ENCODE assay signal across 22 cellular contexts in genomic region chr10:1011696-1012095, GRCh38. TPM values are rescaled to one million over a fixed set of nuclear protein-coding genes. Genes with fewer than 3 reads are reported as not detected.
A peak's percentile ranks its signal among the peaks of the same experiment; 100 is the strongest.
DNase-seq lines count a peak whose midpoint lies in the region; ATAC-seq, FAIRE-seq and TF ChIP-seq lines count a peak whose summit lies in the region.
"Had no signal": no experiment of that assay in that cellular context is flagged by ENCODE, and none has a peak within 500 bp of the region (broad histone marks: within the 10 kb centered on the region; RNA-seq: fewer than 3 reads in every experiment).

No MANE protein-coding gene starts in this region.

- ATAC-seq in CD8-positive, alpha-beta T cell = no peak
- ATAC-seq in GM12878 (no peak), natural killer cell (peak in 1 of 3 donors; percentile 15), GM18505 (IDR thresholded peaks at IDR 0.05; ENCODE audit: unreplicated experiment) (no peak)
- ATAC-seq: PC-3 had no signal

- H3K9me2 ChIP-seq in hepatocyte (replicated peaks; ENCODE audit: insufficient read depth) = no peaks in the 10 kb centered on the region

- no peaks in the 10 kb centered on the region for H3K4me1 ChIP-seq in CD8-positive, alpha-beta T cell (ENCODE audit: insufficient read depth, low read length)
- H3K4me1 ChIP-seq in GM12878 (ENCODE audit: control insufficient read depth, insufficient read depth, low read length) = no peaks in the 10 kb centered on the region
- H3K4me1 ChIP-seq in hepatocyte (ENCODE audit: insufficient read depth) = no peaks in the 10 kb centered on the region

- H4K20me1 ChIP-seq in GM12878 (ENCODE audit: control insufficient read depth, insufficient read depth) (no peaks in the 10 kb centered on the region), hepatocyte (ENCODE audit: insufficient read depth, poor library complexity, severe bottlenecking) (no peaks in the 10 kb centered on the region)

- H3K4me3 Mint-ChIP-seq in CD14-positive monocyte (no peak overlapping the region), natural killer cell (no peak overlapping the region)
- no peak overlapping the region for H3K4me3 Mint-ChIP-seq in CD8-positive, alpha-beta T cell
- H3K4me3 Mint-ChIP-seq: H9 had no signal

- H2AFZ ChIP-seq in GM12878 (ENCODE audit: control insufficient read depth, low read depth, low read length) = no peak overlapping the region
- no peak overlapping the region for H2AFZ ChIP-seq in hepatocyte

- H3K36me3 Mint-ChIP-seq in CD14-positive monocyte (peaks cover 82 to 92% of the 10 kb centered on the region in 2 donors), natural killer cell (peaks cover 36% of the 10 kb centered on the region)
- H3K36me3 Mint-ChIP-seq in CD8-positive, alpha-beta T cell = peaks cover 90% of the 10 kb centered on the region

- in situ Hi-C loops in GM12878 (cut with MboI) = no loop called here

- no peak for TF ChIP-seq EP300 in GM12878 (IDR thresholded peaks at IDR 0.05; ENCODE audit: borderline replicate concordance in 1 of 2, control insufficient read depth in 1 of 2, low read depth in 2 of 2, low read length in 2 of 2)

- SMC1A ChIA-PET in GM12878 (lab: Charles Lee; ENCODE audit: uncharacterized antibody, unreplicated experiment) = no interaction called here

- no peaks in the 10 kb centered on the region for H3K4me1 Mint-ChIP-seq in CD14-positive monocyte
- no peaks in the 10 kb centered on the region for H3K4me1 Mint-ChIP-seq in CD8-positive, alpha-beta T cell (ENCODE audit: low read depth)
- peaks cover 0 to 39% of the 10 kb centered on the region in 2 donors for H3K4me1 Mint-ChIP-seq in natural killer cell
- H3K4me1 Mint-ChIP-seq: H9 had no signal

- peak overlapping the region in 4 of 7 donors; percentile 10 to 70 (median 34) for H3K27ac Mint-ChIP-seq in CD14-positive monocyte
- H3K27ac Mint-ChIP-seq in CD8-positive, alpha-beta T cell = peak overlapping the region; percentile 41
- H3K27ac Mint-ChIP-seq in natural killer cell = peak overlapping the region; percentile 17 to 67

- H3K4me3 ChIP-seq in CD8-positive, alpha-beta T cell (ENCODE audit: low read depth, low read length) = no peak overlapping the region
- H3K4me3 ChIP-seq in GM12878 (no peak overlapping the region), hepatocyte (no peak overlapping the region)

- H3K36me3 ChIP-seq in CD8-positive, alpha-beta T cell (ENCODE audit: insufficient read depth, low read length) = peaks cover 54% of the 10 kb centered on the region
- H3K36me3 ChIP-seq in GM12878 (ENCODE audit: control insufficient read depth in 2 of 2, insufficient read depth in 2 of 2, low read length in 1 of 2) (peaks cover 39 to 42% of the 10 kb centered on the region in 2 experiments; a peak in 3 of 4 replicates), hepatocyte (replicated peaks; ENCODE audit: insufficient read depth, low read depth) (no peaks in the 10 kb centered on the region)

- POLR2A ChIA-PET in CD8-positive, alpha-beta T cell (lab: Charles Lee) = interaction anchor here (0.7 kb wide), 1 partner anchor 23 kb away, joined by 3 read pairs; no protein-coding TSS in a partner anchor
- POLR2A ChIA-PET in GM12878 (lab: Charles Lee) = no interaction called here

- no peak overlapping the region for H3K9ac ChIP-seq in GM12878 (ENCODE audit: control insufficient read depth, insufficient read depth, low read length)

- H3K79me2 ChIP-seq in GM12878 (ENCODE audit: control insufficient read depth, insufficient read depth, low read length) = no peaks in the 10 kb centered on the region
- H3K79me2 ChIP-seq in hepatocyte = no peaks in the 10 kb centered on the region

- intact Hi-C loops in CD14-positive monocyte (cut with micrococcal nuclease) = no loop called here
- intact Hi-C loops in CD8-positive, alpha-beta T cell (cut with DNase I, micrococcal nuclease) = no loop called here
- intact Hi-C loops in GM12878 (cut with micrococcal nuclease; ENCODE audit: unreplicated experiment) = no loop called here
- intact Hi-C loops in natural killer cell (cut with micrococcal nuclease) = loop anchor here (5.0 kb wide), 1 partner anchor 51 kb away; no protein-coding TSS in a partner anchor

- H3K27me3 Mint-ChIP-seq in CD14-positive monocyte (ENCODE audit: low read depth in 3 of 3) (no peaks in the 10 kb centered on the region), natural killer cell (ENCODE audit: low read depth in 2 of 2) (no peaks in the 10 kb centered on the region)
- H3K27me3 Mint-ChIP-seq in CD8-positive, alpha-beta T cell (ENCODE audit: low read depth) = no peaks in the 10 kb centered on the region

- H3K4me2 ChIP-seq in GM12878 (ENCODE audit: control insufficient read depth, insufficient read depth) (no peak overlapping the region), hepatocyte (no peak overlapping the region)

- DNase-seq in CD14-positive monocyte (ENCODE audit: low spot score) = no peak
- no peak for DNase-seq in CD8-positive, alpha-beta T cell
- DNase-seq in GM12878 (ENCODE audit: low read depth, low spot score) = no peak
- no peak for DNase-seq in natural killer cell
- no peak for DNase-seq in hepatocyte (ENCODE audit: low spot score)
- DNase-seq in pons (ENCODE audit: low spot score) = no peak
- DNase-seq: ACHN, C1 segment of cervical spinal cord, DMS 273 treated with DMSO at 0.1 percent for 48 hours, H9, NCI-H1417 treated with DMSO at 0.1 percent for 48 hours, NCI-H187 treated with DMSO at 0.1 percent for 48 hours, NCI-H226, NCI-H524, NCI-H82, PC-3, RPMI8226, SHP77 treated with DMSO at 0.1 percent for 48 hours had no signal

- BruUV-seq in GM12878 (replicated peaks; lab: Mats Ljungman, UMichigan) = no TSS peak

- CTCF ChIA-PET in CD8-positive, alpha-beta T cell (lab: Charles Lee) = no interaction called here
- CTCF ChIA-PET in GM12878 (lab: Yijun Ruan, JAX) = no interaction called here

- H3K9me3 Mint-ChIP-seq in CD14-positive monocyte (no peaks in the 10 kb centered on the region), natural killer cell (no peaks in the 10 kb centered on the region)
- H3K9me3 Mint-ChIP-seq in CD8-positive, alpha-beta T cell = no peaks in the 10 kb centered on the region
- H3K9me3 Mint-ChIP-seq: H9 had no signal

- no peak for FAIRE-seq in GM12878 (lab: Jason Lieb, UNC)
- FAIRE-seq: G401.6 had no signal

- H3K9me3 ChIP-seq in CD8-positive, alpha-beta T cell (ENCODE audit: low read length) = no peaks in the 10 kb centered on the region
- H3K9me3 ChIP-seq in GM12878 (replicated peaks; ENCODE audit: control insufficient read depth, insufficient read depth, low read length) (no peaks in the 10 kb centered on the region), hepatocyte (ENCODE audit: low read depth) (no peaks in the 10 kb centered on the region)

- RAD21 ChIA-PET in GM12878 (lab: Charles Lee; ENCODE audit: unreplicated experiment) = no interaction called here

- TF ChIP-seq POLR2A in GM12878 (IDR thresholded peaks at IDR 0.05; ENCODE audit: low read depth, low read length) = 0 out of 2 replicates have a peak, but pooled peaks have one; percentile 33
- TF ChIP-seq POLR2A in GM18505 (IDR thresholded peaks at IDR 0.05; ENCODE audit: borderline replicate concordance, extremely low read depth, insufficient read depth, insufficient read length) = no peak

- H3K27me3 ChIP-seq in CD8-positive, alpha-beta T cell (ENCODE audit: insufficient read depth, low read length) = no peaks in the 10 kb centered on the region
- no peaks in the 10 kb centered on the region for H3K27me3 ChIP-seq in GM12878 (replicated peaks in 1 of 2; ENCODE audit: control insufficient read depth in 2 of 2, insufficient read depth in 2 of 2, low read length in 1 of 2)
- H3K27me3 ChIP-seq in hepatocyte = no peaks in the 10 kb centered on the region

- no peak for TF ChIP-seq RAD21 in GM12878 (IDR thresholded peaks at IDR 0.05; ENCODE audit: insufficient read depth, low read depth, low read length)

- TF ChIP-seq CTCF in CD14-positive monocyte (IDR thresholded peaks at IDR 0.05) (no peak), GM12878 (IDR thresholded peaks at IDR 0.05 in 2 of 3, conservative IDR thresholded peaks at IDR 0.05 in 1 of 3; ENCODE audit: control insufficient read depth in 2 of 3, extremely low read depth in 1 of 3, insufficient read depth in 1 of 3, low read depth in 3 of 3, low read length in 3 of 3) (no peak), natural killer cell (IDR thresholded peaks at IDR 0.05) (no peak), hepatocyte (IDR thresholded peaks at IDR 0.05; ENCODE audit: poor library complexity) (no peak)
- no peak for TF ChIP-seq CTCF in CD8-positive, alpha-beta T cell (IDR thresholded peaks at IDR 0.05)

- H3K27ac ChIP-seq in CD8-positive, alpha-beta T cell (ENCODE audit: low read depth, low read length) = no peak overlapping the region
- H3K27ac ChIP-seq in GM12878 (ENCODE audit: control insufficient read depth, insufficient read depth) = no peak overlapping the region
- H3K27ac ChIP-seq in hepatocyte = no peak overlapping the region

- WGBS in GM12878 (ENCODE audit: insufficient coverage, insufficient replicate concordance, low lambda C conversion rate, missing lambda C conversion rate) = 95% methylated on average over 16 of the region's 16 CpGs
- 94% methylated on average over 16 of the region's 16 CpGs for whole genome bisulfite sequencing in hepatocyte (ENCODE audit: low lambda C conversion rate, missing lambda C conversion rate)

RNA-seq across cellular contexts. Expression of gene IDI2, which starts 14.0 kb away (rescaled TPM):
- not detected for polyA plus RNA-seq in CD14-positive monocyte
- not detected for total RNA-seq in CD8-positive, alpha-beta T cell
- total RNA-seq in GM12878 (2013; cell fraction: nucleolus; rRNA removed) = not detected in 2 replicates
- total RNA-seq in GM12878 (2014; rRNA removed) = not detected in 2 replicates
- total RNA-seq in GM12878 (2014; rRNA removed; fragmentation: Illumina TruSeq; extraction: Trizol) = not detected in 2 replicates
- not detected in 2 replicates for total RNA-seq in GM12878 (2021)
- polyA plus RNA-seq in GM12878 (2011; ENCODE audit: low read depth) = not detected
- not detected in 2 replicates for polyA plus RNA-seq in GM12878 (2011; rRNA removed)
- polyA plus RNA-seq in GM12878 (2011; cell fraction: cytosol; rRNA removed) = not detected in 2 replicates
- not detected in 2 replicates for polyA plus RNA-seq in GM12878 (2011; cell fraction: nucleus; rRNA removed)
- polyA plus RNA-seq in GM12878 (2012) = not detected in 2 replicates
- polyA plus RNA-seq in GM12878 (2014; fragmentation: Illumina TruSeq; extraction: Trizol) = 0.06 TPM in 1 of 2 replicates, not detected in the other
- not detected for polyA plus RNA-seq in GM12878 (2014; fragmentation: Nextera tagmentation; extraction: Ambion mirVana)
- polyA plus RNA-seq in GM12878 (2014; rRNA removed) = not detected in 2 replicates
- not detected for polyA plus RNA-seq in GM12878 (2016; fragmentation: Nextera tagmentation; extraction: Ambion mirVana)
- polyA minus RNA-seq in GM12878 (2011; rRNA and poly(A)+ RNA removed) = not detected in 2 replicates
- not detected in 2 replicates for polyA minus RNA-seq in GM12878 (2011; cell fraction: cytosol; rRNA and poly(A)+ RNA removed)
- not detected in 2 replicates for polyA minus RNA-seq in GM12878 (2011; cell fraction: nucleus; rRNA and poly(A)+ RNA removed)
- not detected for total RNA-seq in natural killer cell
- 0.33 TPM in 1 of 2 replicates, not detected in the other for total RNA-seq in hepatocyte
- polyA plus RNA-seq in hepatocyte = 0.29 TPM in 1 of 2 replicates, not detected in the other
- total RNA-seq: H9, HT-29, M059J, PC-3 had no signal

RNA-seq across cellular contexts. Expression of gene GTPBP4, which starts 23.5 kb away (rescaled TPM):
- polyA plus RNA-seq in CD14-positive monocyte = 10 to 100 TPM in 1 of 2 donors, 1 to 10 TPM in 1; 9.9 to 12.2 TPM
- total RNA-seq in CD8-positive, alpha-beta T cell = 10 to 100 TPM; 78.2 to 84.2 TPM
- total RNA-seq in GM12878 (2013; cell fraction: nucleolus; rRNA removed) = 89.9 and 93.0 TPM in 2 replicates
- 58.5 and 64.6 TPM in 2 replicates for total RNA-seq in GM12878 (2014; rRNA removed)
- total RNA-seq in GM12878 (2014; rRNA removed; fragmentation: Illumina TruSeq; extraction: Trizol) = 88.7 and 89.6 TPM in 2 replicates
- total RNA-seq in GM12878 (2021) = 82.2 and 93.9 TPM in 2 replicates
- polyA plus RNA-seq in GM12878 (2011; ENCODE audit: low read depth) = 24.6 TPM
- 62.0 and 68.8 TPM in 2 replicates for polyA plus RNA-seq in GM12878 (2011; rRNA removed)
- 23.3 and 23.5 TPM in 2 replicates for polyA plus RNA-seq in GM12878 (2011; cell fraction: cytosol; rRNA removed)
- polyA plus RNA-seq in GM12878 (2011; cell fraction: nucleus; rRNA removed) = 45.3 and 63.4 TPM in 2 replicates
- polyA plus RNA-seq in GM12878 (2012) = 37.8 and 48.2 TPM in 2 replicates
- 74.9 and 99.3 TPM in 2 replicates for polyA plus RNA-seq in GM12878 (2014; fragmentation: Illumina TruSeq; extraction: Trizol)
- 10 to 100 TPM; 60.3 to 68.0 TPM for polyA plus RNA-seq in GM12878 (2014; fragmentation: Nextera tagmentation; extraction: Ambion mirVana)
- 61.7 and 66.3 TPM in 2 replicates for polyA plus RNA-seq in GM12878 (2014; rRNA removed)
- 100 to 1,000 TPM; 115 to 118 TPM for polyA plus RNA-seq in GM12878 (2016; fragmentation: Nextera tagmentation; extraction: Ambion mirVana)
- 34.4 and 44.0 TPM in 2 replicates for polyA minus RNA-seq in GM12878 (2011; rRNA and poly(A)+ RNA removed)
- 9.5 and 14.7 TPM in 2 replicates for polyA minus RNA-seq in GM12878 (2011; cell fraction: cytosol; rRNA and poly(A)+ RNA removed)
- 28.4 and 54.9 TPM in 2 replicates for polyA minus RNA-seq in GM12878 (2011; cell fraction: nucleus; rRNA and poly(A)+ RNA removed)
- total RNA-seq in natural killer cell = 10 to 100 TPM; 53.9 to 99.6 (median 72.5) TPM
- 33.6 and 34.2 TPM in 2 replicates for total RNA-seq in hepatocyte
- polyA plus RNA-seq in hepatocyte = 55.5 and 59.4 TPM in 2 replicates

RNA-seq across cellular contexts. Expression of gene IDI1, which starts 37.2 kb away (rescaled TPM):
- polyA plus RNA-seq in CD14-positive monocyte = 10 to 100 TPM; 35.0 to 46.9 TPM
- 100 to 1,000 TPM; 307 to 317 TPM for total RNA-seq in CD8-positive, alpha-beta T cell
- total RNA-seq in GM12878 (2013; cell fraction: nucleolus; rRNA removed) = 154 and 155 TPM in 2 replicates
- total RNA-seq in GM12878 (2014; rRNA removed) = 112 and 150 TPM in 2 replicates
- total RNA-seq in GM12878 (2014; rRNA removed; fragmentation: Illumina TruSeq; extraction: Trizol) = 152 and 163 TPM in 2 replicates
- 85.5 and 88.4 TPM in 2 replicates for total RNA-seq in GM12878 (2021)
- polyA plus RNA-seq in GM12878 (2011; ENCODE audit: low read depth) = 57.8 TPM
- 216 and 332 TPM in 2 replicates for polyA plus RNA-seq in GM12878 (2011; rRNA removed)
- polyA plus RNA-seq in GM12878 (2011; cell fraction: cytosol; rRNA removed) = 66.6 and 66.7 TPM in 2 replicates
- 108 and 119 TPM in 2 replicates for polyA plus RNA-seq in GM12878 (2011; cell fraction: nucleus; rRNA removed)
- 79.7 and 106 TPM in 2 replicates for polyA plus RNA-seq in GM12878 (2012)
- polyA plus RNA-seq in GM12878 (2014; fragmentation: Illumina TruSeq; extraction: Trizol) = 156 and 224 TPM in 2 replicates
- 100 to 1,000 TPM; 156 to 223 TPM for polyA plus RNA-seq in GM12878 (2014; fragmentation: Nextera tagmentation; extraction: Ambion mirVana)
- polyA plus RNA-seq in GM12878 (2014; rRNA removed) = 129 and 158 TPM in 2 replicates
- 100 to 1,000 TPM; 202 to 206 TPM for polyA plus RNA-seq in GM12878 (2016; fragmentation: Nextera tagmentation; extraction: Ambion mirVana)
- polyA minus RNA-seq in GM12878 (2011; rRNA and poly(A)+ RNA removed) = 82.4 and 96.9 TPM in 2 replicates
- 27.1 and 29.8 TPM in 2 replicates for polyA minus RNA-seq in GM12878 (2011; cell fraction: cytosol; rRNA and poly(A)+ RNA removed)
- 39.7 and 57.8 TPM in 2 replicates for polyA minus RNA-seq in GM12878 (2011; cell fraction: nucleus; rRNA and poly(A)+ RNA removed)
- 100 to 1,000 TPM; 156 to 229 (median 163) TPM for total RNA-seq in natural killer cell
- 270 and 303 TPM in 2 replicates for total RNA-seq in hepatocyte
- polyA plus RNA-seq in hepatocyte = 214 and 228 TPM in 2 replicates

RNA-seq across cellular contexts. Expression of gene WDR37, which starts 44.5 kb away (rescaled TPM):
- polyA plus RNA-seq in CD14-positive monocyte = 1 to 10 TPM; 7.1 to 8.6 TPM
- total RNA-seq in CD8-positive, alpha-beta T cell = 10 to 100 TPM; 22.6 to 23.7 TPM
- total RNA-seq in GM12878 (2013; cell fraction: nucleolus; rRNA removed) = 35.7 and 36.6 TPM in 2 replicates
- total RNA-seq in GM12878 (2014; rRNA removed) = 8.0 and 8.5 TPM in 2 replicates
- total RNA-seq in GM12878 (2014; rRNA removed; fragmentation: Illumina TruSeq; extraction: Trizol) = 6.1 and 6.3 TPM in 2 replicates
- 9.0 and 11.1 TPM in 2 replicates for total RNA-seq in GM12878 (2021)
- 5.1 TPM for polyA plus RNA-seq in GM12878 (2011; ENCODE audit: low read depth)
- 9.7 and 10.5 TPM in 2 replicates for polyA plus RNA-seq in GM12878 (2011; rRNA removed)
- polyA plus RNA-seq in GM12878 (2011; cell fraction: cytosol; rRNA removed) = 10.4 and 10.9 TPM in 2 replicates
- 31.1 and 31.4 TPM in 2 replicates for polyA plus RNA-seq in GM12878 (2011; cell fraction: nucleus; rRNA removed)
- polyA plus RNA-seq in GM12878 (2012) = 6.1 and 8.4 TPM in 2 replicates
- polyA plus RNA-seq in GM12878 (2014; fragmentation: Illumina TruSeq; extraction: Trizol) = 6.4 and 6.6 TPM in 2 replicates
- 1 to 10 TPM; 1.9 to 2.5 TPM for polyA plus RNA-seq in GM12878 (2014; fragmentation: Nextera tagmentation; extraction: Ambion mirVana)
- polyA plus RNA-seq in GM12878 (2014; rRNA removed) = 8.4 and 8.8 TPM in 2 replicates
- 1 to 10 TPM; 6.5 to 7.7 TPM for polyA plus RNA-seq in GM12878 (2016; fragmentation: Nextera tagmentation; extraction: Ambion mirVana)
- 25.3 and 25.7 TPM in 2 replicates for polyA minus RNA-seq in GM12878 (2011; rRNA and poly(A)+ RNA removed)
- 4.1 and 12.3 TPM in 2 replicates for polyA minus RNA-seq in GM12878 (2011; cell fraction: cytosol; rRNA and poly(A)+ RNA removed)
- polyA minus RNA-seq in GM12878 (2011; cell fraction: nucleus; rRNA and poly(A)+ RNA removed) = 12.3 and 15.5 TPM in 2 replicates
- total RNA-seq in natural killer cell = 10 to 100 TPM; 56.3 to 59.6 (median 57.6) TPM
- 12.3 and 15.2 TPM in 2 replicates for total RNA-seq in hepatocyte
- 8.6 and 13.2 TPM in 2 replicates for polyA plus RNA-seq in hepatocyte
